Comparison of ENCODE assay signal across 17 cellular contexts in the genomic region with DNA sequence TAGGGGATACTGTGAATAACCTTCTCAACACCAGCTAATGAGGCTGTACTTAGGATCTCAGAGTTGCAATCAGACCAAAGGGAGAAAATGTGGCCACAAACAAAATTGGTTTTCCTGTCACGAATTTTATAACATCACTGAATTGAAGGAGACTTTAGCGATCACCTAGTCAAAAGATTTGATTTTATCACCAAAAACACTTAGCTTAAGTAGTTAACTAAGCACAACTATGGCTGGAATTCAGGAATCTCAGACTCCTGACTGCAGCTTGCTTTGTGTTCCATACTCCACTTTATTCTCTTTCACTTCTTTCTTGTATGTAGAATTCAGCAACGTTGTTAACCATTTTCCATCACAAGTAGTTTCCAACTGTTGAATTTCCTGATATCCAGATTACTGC.
DNase-seq lines count a peak whose midpoint lies in the region; ATAC-seq and TF ChIP-seq lines count a peak whose summit lies in the region.
"Had no signal": no experiment of that assay in that cellular context is flagged by ENCODE, and none has a peak within 500 bp of the region (broad histone marks: within the 10 kb centered on the region; RNA-seq: fewer than 3 reads in every experiment).

No MANE protein-coding gene starts in this region.

- H3K4me3 Mint-ChIP-seq in stimulated activated naive B cell treated with anti-CD40 and anti-IgM and Interleukin-4, amounts not matched to agents 10 μg/mL and 1 μg/mL and 100 μg/mL, for 72 hours = no peak overlapping the region
- H3K4me3 Mint-ChIP-seq: B cell; CD4-positive, alpha-beta T cell had no signal

- POLR2A ChIA-PET in GM10248 (lab: Yijun Ruan, JAX) = no interaction called here

- no peak for ATAC-seq in stimulated activated naive B cell treated with anti-CD40 and anti-IgM and Interleukin-4, amounts not matched to agents 10 μg/mL and 1 μg/mL and 100 μg/mL, for 72 hours (replicated peaks)
- no peak for ATAC-seq in HG03439 (IDR thresholded peaks at IDR 0.05; ENCODE audit: unreplicated experiment)

- no peak overlapping the region for H3K9ac ChIP-seq in HUES64 (ENCODE audit: low read depth, low read length)

- DNase-seq in astrocyte of the hippocampus (ENCODE audit: low read depth, low spot score) (peak; percentile 43), left kidney (ENCODE audit: low read depth, low spot score) (peak; percentile 21), retina (peak; percentile 29), GM10248 (ENCODE audit: extremely low spot score) (no peak)
- DNase-seq in stimulated activated naive B cell treated with anti-CD40 and anti-IgM and Interleukin-4, amounts not matched to agents 10 μg/mL and 1 μg/mL and 100 μg/mL, for 72 hours = no peak
- DNase-seq: Calu3; CD4-positive, alpha-beta T cell; DND-41; GF-D8; Karpas-422; NCI-H187; NCI-H510A; RPMI8226 had no signal

- H3K27me3 Mint-ChIP-seq in stimulated activated naive B cell treated with anti-CD40 and anti-IgM and Interleukin-4, amounts not matched to agents 10 μg/mL and 1 μg/mL and 100 μg/mL, for 72 hours = peaks cover 15 to 21% of the 10 kb centered on the region in 2 donors

- peak overlapping the region; percentile 22 for H3K27ac ChIP-seq in HUES64 (ENCODE audit: low read depth, low read length)
- H3K27ac ChIP-seq: SJSA1 had no signal

- H3K27ac Mint-ChIP-seq in stimulated activated naive B cell treated with anti-CD40 and anti-IgM and Interleukin-4, amounts not matched to agents 10 μg/mL and 1 μg/mL and 100 μg/mL, for 72 hours = no peak overlapping the region
- H3K27ac Mint-ChIP-seq: B cell; CD4-positive, alpha-beta T cell had no signal

- peaks cover 21% of the 10 kb centered on the region for H3K4me1 ChIP-seq in HUES64 (ENCODE audit: insufficient read depth, low read length)
- H3K4me1 ChIP-seq: SJSA1 had no signal

- H3K36me3 ChIP-seq in HUES64 (ENCODE audit: insufficient read depth, low read length) = no peaks in the 10 kb centered on the region
- H3K36me3 ChIP-seq: SJSA1 had no signal

- TF ChIP-seq CTCF in GM10248 (IDR thresholded peaks at IDR 0.05; ENCODE audit: control extremely low read depth, extremely low read depth, low read depth, missing control alignments) = no peak

- H3K4me3 ChIP-seq in HUES64 (ENCODE audit: low read length) = no peak overlapping the region
- H3K4me3 ChIP-seq: SJSA1 had no signal

- H3K4me1 Mint-ChIP-seq in stimulated activated naive B cell treated with anti-CD40 and anti-IgM and Interleukin-4, amounts not matched to agents 10 μg/mL and 1 μg/mL and 100 μg/mL, for 72 hours = no peaks in the 10 kb centered on the region

- WGBS in HUES64 = 25% methylated on average over 3 of the region's 3 CpGs

- H3K27me3 ChIP-seq in HUES64 (ENCODE audit: insufficient read depth, low read length) = no peaks in the 10 kb centered on the region
- H3K27me3 ChIP-seq: SJSA1 had no signal

- no peaks in the 10 kb centered on the region for H3K36me3 Mint-ChIP-seq in stimulated activated naive B cell treated with anti-CD40 and anti-IgM and Interleukin-4, amounts not matched to agents 10 μg/mL and 1 μg/mL and 100 μg/mL, for 72 hours

- H3K9me3 ChIP-seq in HUES64 (ENCODE audit: insufficient read depth, low read depth, low read length) = no peaks in the 10 kb centered on the region
- H3K9me3 ChIP-seq: SJSA1 had no signal

- CTCF ChIA-PET in GM10248 (lab: Yijun Ruan, JAX) = no interaction called here

- no peaks in the 10 kb centered on the region for H3K9me3 Mint-ChIP-seq in stimulated activated naive B cell treated with anti-CD40 and anti-IgM and Interleukin-4, amounts not matched to agents 10 μg/mL and 1 μg/mL and 100 μg/mL, for 72 hours
- H3K9me3 Mint-ChIP-seq: CD4-positive, alpha-beta T cell had no signal

Comparison
In these comparisons a context has a peak if more than half of its experiments do, and no peak if none do; other contexts are left out.
1. DNase-seq: peak in astrocyte of the hippocampus (single experiment), left kidney (single experiment) and retina (single experiment); none in stimulated activated naive B cell treated with anti-CD40 and anti-IgM and Interleukin-4, amounts not matched to agents 10 μg/mL and 1 μg/mL and 100 μg/mL, for 72 hours (single experiment) and GM10248 (single experiment).